Comparison of ENCODE assay signal across 10 cellular contexts in the genomic region with DNA sequence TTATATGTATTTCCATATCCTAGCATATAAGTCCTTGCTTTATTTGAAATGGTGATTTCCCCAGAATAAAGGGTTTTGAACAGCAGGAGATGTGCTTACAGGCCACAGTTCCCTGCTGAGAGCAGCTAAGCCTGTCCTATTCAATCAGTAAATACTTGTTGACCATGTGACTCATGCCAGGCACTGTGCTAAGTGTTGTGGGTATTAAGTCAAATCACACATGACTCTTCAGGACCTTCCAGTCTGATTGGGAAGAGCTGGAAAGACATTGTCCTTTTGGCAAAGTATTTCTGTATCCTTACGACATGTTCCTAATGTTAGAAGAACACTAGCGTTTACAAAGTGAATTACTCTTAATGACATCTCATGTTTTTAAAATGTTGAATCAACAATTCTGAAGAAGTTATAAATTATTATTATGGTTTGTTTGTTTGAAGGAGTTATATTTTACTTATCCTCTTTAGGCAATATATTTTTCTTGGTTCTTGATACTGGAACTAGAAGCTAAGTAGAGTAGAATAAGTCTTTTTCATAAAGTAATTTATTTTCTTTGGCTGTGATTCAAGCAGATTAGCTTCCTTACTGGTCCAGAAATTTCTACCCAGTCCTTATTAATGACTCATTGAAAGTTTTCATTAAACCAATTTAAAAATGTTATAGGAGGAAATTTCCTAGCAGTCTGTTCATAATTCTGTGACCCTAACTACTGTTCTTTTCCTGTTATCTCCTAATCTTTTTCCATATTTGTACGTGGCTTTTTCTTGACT.
DNase-seq lines count a peak whose midpoint lies in the region; ATAC-seq and TF ChIP-seq lines count a peak whose summit lies in the region.
"Had no signal": no experiment of that assay in that cellular context is flagged by ENCODE, and none has a peak within 500 bp of the region (broad histone marks: within the 10 kb centered on the region; RNA-seq: fewer than 3 reads in every experiment).

No MANE protein-coding gene starts in this region.

- H4K20me1 ChIP-seq in hepatocyte (ENCODE audit: insufficient read depth, poor library complexity, severe bottlenecking): no peaks in the 10 kb centered on the region
- H4K20me1 ChIP-seq: BLaER1 had no signal

- H3K36me3 ChIP-seq in A673 (ENCODE audit: insufficient read depth, low read length, poor library complexity, severe bottlenecking): peaks cover 46% of the 10 kb centered on the region
- H3K36me3 ChIP-seq in HUES64 (ENCODE audit: insufficient read depth, low read length): peaks cover 61% of the 10 kb centered on the region
- peaks cover 0 to 46% of the 10 kb centered on the region in 2 donors for H3K36me3 ChIP-seq in adrenal gland (replicated peaks in 1 of 2)
- no peaks in the 10 kb centered on the region for H3K36me3 ChIP-seq in hepatocyte (replicated peaks; ENCODE audit: insufficient read depth, low read depth)

- no peak overlapping the region for H3K4me3 ChIP-seq in A673 (ENCODE audit: low read depth, low read length, poor library complexity, severe bottlenecking)
- H3K4me3 ChIP-seq in HUES64 (ENCODE audit: low read length): no peak overlapping the region
- no peak overlapping the region for H3K4me3 ChIP-seq in adrenal gland
- H3K4me3 ChIP-seq in hepatocyte: no peak overlapping the region
- H3K4me3 ChIP-seq: ascending aorta, BLaER1 had no signal

- no peak overlapping the region for H3K9ac ChIP-seq in HUES64 (ENCODE audit: low read depth, low read length)
- H3K9ac ChIP-seq: BLaER1 had no signal

- H2AFZ ChIP-seq in hepatocyte: no peak overlapping the region

- no peak for TF ChIP-seq POLR2A in adrenal gland (IDR thresholded peaks at IDR 0.05)

- peaks cover 17% of the 10 kb centered on the region for H3K4me1 ChIP-seq in A673 (ENCODE audit: insufficient read depth, low read length, poor library complexity, severe bottlenecking)
- H3K4me1 ChIP-seq in HUES64 (ENCODE audit: insufficient read depth, low read length): peaks cover 26% of the 10 kb centered on the region
- peaks cover 0 to 10% of the 10 kb centered on the region in 2 donors for H3K4me1 ChIP-seq in adrenal gland (replicated peaks in 1 of 2)
- H3K4me1 ChIP-seq in hepatocyte (ENCODE audit: insufficient read depth): peaks cover 14% of the 10 kb centered on the region
- H3K4me1 ChIP-seq: BLaER1 had no signal

- BruUV-seq in A673 (replicated peaks; lab: Mats Ljungman, UMichigan): no TSS peak

- H3K27ac ChIP-seq in A673 (ENCODE audit: low read depth, low read length, poor library complexity, severe bottlenecking): no peak overlapping the region
- peak overlapping the region; percentile 33 for H3K27ac ChIP-seq in HUES64 (ENCODE audit: low read depth, low read length)
- H3K27ac ChIP-seq in adrenal gland: peak overlapping the region in 1 of 5 donors; percentile 2
- H3K27ac ChIP-seq in hepatocyte: no peak overlapping the region
- H3K27ac ChIP-seq: BLaER1 had no signal

- POLR2A ChIA-PET in A673 (lab: Charles Lee; ENCODE audit: low non-redundant PET): no interaction called here

- TF ChIP-seq CTCF in A673 (conservative IDR thresholded peaks at IDR 0.05; ENCODE audit: low read depth, low read length) (no peak), adrenal gland (IDR thresholded peaks at IDR 0.05) (no peak), hepatocyte (IDR thresholded peaks at IDR 0.05; ENCODE audit: poor library complexity) (no peak)

- no peaks in the 10 kb centered on the region for H3K79me2 ChIP-seq in hepatocyte

- intact Hi-C loops in A673 (cut with micrococcal nuclease; ENCODE audit: unreplicated experiment) (no loop called here), adrenal gland (cut with DNase I) (loop anchor here in 1 of 2 donors (10.0 kb wide), 1 partner anchor 109 kb away; no protein-coding TSS in a partner anchor)

- H3K27me3 ChIP-seq in A673 (replicated peaks; ENCODE audit: insufficient read depth, low read depth, low read length, poor library complexity) (no peaks in the 10 kb centered on the region), HUES64 (ENCODE audit: insufficient read depth, low read length) (no peaks in the 10 kb centered on the region), adrenal gland (no peaks in the 10 kb centered on the region), hepatocyte (no peaks in the 10 kb centered on the region)
- H3K27me3 ChIP-seq: ascending aorta, BLaER1 had no signal

- no peaks in the 10 kb centered on the region for H3K9me2 ChIP-seq in hepatocyte (replicated peaks; ENCODE audit: insufficient read depth)

- CTCF ChIA-PET in A673 (lab: Charles Lee): interaction anchor here (0.5 kb wide), 1 partner anchor 9 kb away, joined by 3 read pairs; no protein-coding TSS in a partner anchor

- H3K9me3 ChIP-seq in A673 (ENCODE audit: low read depth, low read length, poor library complexity, severe bottlenecking): no peaks in the 10 kb centered on the region
- no peaks in the 10 kb centered on the region for H3K9me3 ChIP-seq in HUES64 (ENCODE audit: insufficient read depth, low read depth, low read length)
- no peaks in the 10 kb centered on the region for H3K9me3 ChIP-seq in adrenal gland (replicated peaks in 1 of 3)
- H3K9me3 ChIP-seq in hepatocyte (ENCODE audit: low read depth): no peaks in the 10 kb centered on the region
- H3K9me3 ChIP-seq: ascending aorta, BLaER1 had no signal

- DNase-seq in A673 (ENCODE audit: low spot score) (peak; percentile 86), adrenal gland (peak in 4 of 7 donors; percentile 11 to 27 (median 21)), hepatocyte (ENCODE audit: low spot score) (peak; percentile 25), AML-193 (lab: John Stamatoyannopoulos, UW) (no peak)

- no peak for ATAC-seq in GM21526 (IDR thresholded peaks at IDR 0.05; ENCODE audit: low FRiP score, unreplicated experiment)
- ATAC-seq in HG02588 (IDR thresholded peaks at IDR 0.05; ENCODE audit: unreplicated experiment): no peak
- ATAC-seq in HG03378 (IDR thresholded peaks at IDR 0.05; ENCODE audit: unreplicated experiment): no peak

- WGBS in HUES64: 20% methylated on average over 1 of the region's 3 CpGs
- 51 to 70% (median 64%) methylated on average over 3 of the region's 3 CpGs for WGBS in adrenal gland, 4 donors
- 61% methylated on average over 3 of the region's 3 CpGs for WGBS in hepatocyte (ENCODE audit: low lambda C conversion rate, missing lambda C conversion rate)

- H3K4me2 ChIP-seq in hepatocyte: no peak overlapping the region
- H3K4me2 ChIP-seq: BLaER1 had no signal

Comparison
In these comparisons a context has a peak if more than half of its experiments do, and no peak if none do; other contexts are left out.
1. DNase-seq: peak in A673 (single experiment), adrenal gland (4 of 7) and hepatocyte (single experiment); none in AML-193 (0 of 2).